Comparison of ENCODE assay signal across 8 cellular contexts in genomic region chr15:50355980-50356379, GRCh38. TPM values are rescaled to one million over a fixed set of nuclear protein-coding genes. Genes with fewer than 3 reads are reported as not detected.
A peak's percentile ranks its signal among the peaks of the same experiment; 100 is the strongest.
DNase-seq lines count a peak whose midpoint lies in the region; ATAC-seq and TF ChIP-seq lines count a peak whose summit lies in the region.

No MANE protein-coding gene starts in this region.

- no peak for ATAC-seq in GM21717 (IDR thresholded peaks at IDR 0.05; ENCODE audit: unreplicated experiment)

- peaks cover 26% of the 10 kb centered on the region for H3K4me1 ChIP-seq in GM23248 (ENCODE audit: insufficient read depth)

- DNase-seq in GM23248, result peak; percentile 32
- no peak for DNase-seq in fibroblast of villous mesenchyme (ENCODE audit: low read depth)
- DNase-seq in skeletal muscle cell (ENCODE audit: low read depth), result no peak
- no peak for DNase-seq in NCI-H1694 treated with DMSO at 0.1 percent for 48 hours (lab: John Stamatoyannopoulos, UW)
- no peak for DNase-seq in effector CD4-positive, alpha-beta T cell
- DNase-seq in C1 segment of cervical spinal cord (lab: John Stamatoyannopoulos, UW), result no peak

- H3K9ac ChIP-seq in GM23248 (peak overlapping the region; percentile 98), SU-DHL-6 (ENCODE audit: low read length) (peak overlapping the region; percentile 85)

- TF ChIP-seq CTCF in SU-DHL-6 (IDR thresholded peaks at IDR 0.05; ENCODE audit: insufficient read depth, low read length, poor library complexity, severe bottlenecking) (no peak), fibroblast of villous mesenchyme (IDR thresholded peaks at IDR 0.05; ENCODE audit: insufficient read depth, low read depth, low read length) (no peak)

- no peaks in the 10 kb centered on the region for H3K9me3 ChIP-seq in GM23248 (ENCODE audit: low read depth)
- no peaks in the 10 kb centered on the region for H3K9me3 ChIP-seq in SU-DHL-6 (ENCODE audit: insufficient read depth, low read length)

- H3K27me3 ChIP-seq in GM23248 (replicated peaks; ENCODE audit: insufficient read depth) (no peaks in the 10 kb centered on the region), SU-DHL-6 (ENCODE audit: low read length) (no peaks in the 10 kb centered on the region)

- peaks cover 94% of the 10 kb centered on the region for H3K79me2 ChIP-seq in GM23248 (ENCODE audit: insufficient read depth)
- H3K79me2 ChIP-seq in SU-DHL-6 (ENCODE audit: insufficient read depth, low read length), result peaks cover 86% of the 10 kb centered on the region

- H3K9me2 ChIP-seq in GM23248 (ENCODE audit: insufficient read depth), result no peaks in the 10 kb centered on the region
- H3K9me2 ChIP-seq in SU-DHL-6 (replicated peaks; ENCODE audit: insufficient read depth, low read length), result no peaks in the 10 kb centered on the region

- H3K4me3 ChIP-seq in GM23248 (peak overlapping the region; percentile 89), SU-DHL-6 (ENCODE audit: insufficient read depth, low read length, poor library complexity, severe bottlenecking) (peak overlapping the region; percentile 70), fibroblast of villous mesenchyme (ENCODE audit: low read depth, low read length) (peak overlapping the region; percentile 96), skeletal muscle cell (ENCODE audit: low read depth, low read length) (peak overlapping the region; percentile 85)

- H3K27ac ChIP-seq in GM23248, result peak overlapping the region; percentile 99
- H3K27ac ChIP-seq in SU-DHL-6 (ENCODE audit: low read depth, low read length), result peak overlapping the region; percentile 86

- peaks cover 15% of the 10 kb centered on the region for H3K36me3 ChIP-seq in GM23248 (ENCODE audit: low read depth)
- peaks cover 14% of the 10 kb centered on the region for H3K36me3 ChIP-seq in SU-DHL-6 (ENCODE audit: low read length)

- H2AFZ ChIP-seq in GM23248 (peak overlapping the region; percentile 68), SU-DHL-6 (ENCODE audit: low read depth, low read length, severe bottlenecking) (no peak overlapping the region)

- H3K4me2 ChIP-seq in GM23248 (ENCODE audit: unreplicated experiment), result peak overlapping the region; percentile 98
- peak overlapping the region; percentile 96 for H3K4me2 ChIP-seq in SU-DHL-6 (ENCODE audit: low read depth, low read length, poor library complexity, severe bottlenecking)

- WGBS in GM23248 (ENCODE audit: low coverage in 1 of 2, low lambda C conversion rate in 2 of 2, missing lambda C conversion rate in 2 of 2), 2 experiments, result 0 to 5% methylated on average over 2 of the region's 2 CpGs

- peaks cover 14% of the 10 kb centered on the region for H3F3A ChIP-seq in GM23248 (ENCODE audit: insufficient read depth)
- peaks cover 19% of the 10 kb centered on the region for H3F3A ChIP-seq in SU-DHL-6 (ENCODE audit: insufficient read depth)

- no peaks in the 10 kb centered on the region for H4K20me1 ChIP-seq in GM23248 (ENCODE audit: insufficient read depth)
- H4K20me1 ChIP-seq in SU-DHL-6 (ENCODE audit: low read depth, low read length), result peaks cover 8% of the 10 kb centered on the region; the same call in 1 of the 2 replicates

- in situ Hi-C loops in GM23248 (cut with MboI), result no loop called here

RNA-seq across cellular contexts. Expression of gene GABPB1, which starts 1.0 kb away (rescaled TPM):
- 24.8 and 32.6 TPM in 2 replicates for total RNA-seq in GM23248 (2014; rRNA removed; shearing (Covaris generic))
- 22.8 and 25.7 TPM in 2 replicates for polyA plus RNA-seq in GM23248 (2016; fragmentation: Nextera tagmentation; extraction: Ambion mirVana)
- 33.8 and 44.9 TPM in 2 replicates for total RNA-seq in fibroblast of villous mesenchyme
